In genomic region chr17:1471931-1472727, GRCh38 we compare ENCODE assay signal across 2 cellular contexts.
TF ChIP-seq lines count a peak whose summit lies in the region.

No MANE protein-coding gene starts in this region.

TF ChIP-seq in GM23338, 12 proteins besides CTCF, POLR2A, EP300 and RAD21 (continued from another document):
- peak; percentile 13; the same call in 1 of the 2 replicates for TF ChIP-seq CREB1 (CRISPR knock-in tag; IDR thresholded peaks at IDR 0.05; ENCODE audit: low read depth)

TF ChIP-seq in WTC11, 78 proteins besides CTCF, POLR2A, EP300 and RAD21:
- TF ChIP-seq ATF2 (CRISPR knock-in tag; IDR thresholded peaks at IDR 0.05; ENCODE audit: borderline replicate concordance, low read depth) (no peak), OVOL2 (CRISPR knock-in tag; IDR thresholded peaks at IDR 0.05; ENCODE audit: borderline replicate concordance) (no peak), ZSCAN18 (CRISPR knock-in tag; IDR thresholded peaks at IDR 0.05) (no peak), EMX1 (CRISPR knock-in tag; IDR thresholded peaks at IDR 0.05) (no peak), SP1 (CRISPR knock-in tag; conservative IDR thresholded peaks at IDR 0.05) (no peak), TP53 (CRISPR knock-in tag; IDR thresholded peaks at IDR 0.05) (no peak), NFE2L1 (CRISPR knock-in tag; IDR thresholded peaks at IDR 0.05) (no peak), NR3C1 (CRISPR knock-in tag; conservative IDR thresholded peaks at IDR 0.05; ENCODE audit: low read depth) (no peak), TCF7 (CRISPR knock-in tag; IDR thresholded peaks at IDR 0.05; ENCODE audit: low read depth) (no peak), E2F5 (CRISPR knock-in tag; IDR thresholded peaks at IDR 0.05) (no peak)
- TF ChIP-seq, protein P1, sequence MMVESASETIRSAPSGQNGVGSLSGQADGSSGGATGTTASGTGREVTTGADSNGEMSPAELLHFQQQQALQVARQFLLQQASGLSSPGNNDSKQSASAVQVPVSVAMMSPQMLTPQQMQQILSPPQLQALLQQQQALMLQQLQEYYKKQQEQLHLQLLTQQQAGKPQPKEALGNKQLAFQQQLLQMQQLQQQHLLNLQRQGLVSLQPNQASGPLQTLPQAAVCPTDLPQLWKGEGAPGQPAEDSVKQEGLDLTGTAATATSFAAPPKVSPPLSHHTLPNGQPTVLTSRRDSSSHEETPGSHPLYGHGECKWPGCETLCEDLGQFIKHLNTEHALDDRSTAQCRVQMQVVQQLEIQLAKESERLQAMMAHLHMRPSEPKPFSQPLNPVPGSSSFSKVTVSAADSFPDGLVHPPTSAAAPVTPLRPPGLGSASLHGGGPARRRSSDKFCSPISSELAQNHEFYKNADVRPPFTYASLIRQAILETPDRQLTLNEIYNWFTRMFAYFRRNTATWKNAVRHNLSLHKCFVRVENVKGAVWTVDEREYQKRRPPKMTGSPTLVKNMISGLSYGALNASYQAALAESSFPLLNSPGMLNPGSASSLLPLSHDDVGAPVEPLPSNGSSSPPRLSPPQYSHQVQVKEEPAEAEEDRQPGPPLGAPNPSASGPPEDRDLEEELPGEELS (CRISPR knock-in tag; IDR thresholded peaks at IDR 0.05): no peak
- TF ChIP-seq, protein P2, sequence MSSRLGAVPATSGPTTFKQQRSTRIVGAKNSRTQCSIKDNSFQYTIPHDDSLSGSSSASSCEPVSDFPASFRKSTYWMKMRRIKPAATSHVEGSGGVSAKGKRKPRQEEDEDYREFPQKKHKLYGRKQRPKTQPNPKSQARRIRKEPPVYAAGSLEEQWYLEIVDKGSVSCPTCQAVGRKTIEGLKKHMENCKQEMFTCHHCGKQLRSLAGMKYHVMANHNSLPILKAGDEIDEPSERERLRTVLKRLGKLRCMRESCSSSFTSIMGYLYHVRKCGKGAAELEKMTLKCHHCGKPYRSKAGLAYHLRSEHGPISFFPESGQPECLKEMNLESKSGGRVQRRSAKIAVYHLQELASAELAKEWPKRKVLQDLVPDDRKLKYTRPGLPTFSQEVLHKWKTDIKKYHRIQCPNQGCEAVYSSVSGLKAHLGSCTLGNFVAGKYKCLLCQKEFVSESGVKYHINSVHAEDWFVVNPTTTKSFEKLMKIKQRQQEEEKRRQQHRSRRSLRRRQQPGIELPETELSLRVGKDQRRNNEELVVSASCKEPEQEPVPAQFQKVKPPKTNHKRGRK (CRISPR knock-in tag; IDR thresholded peaks at IDR 0.05; ENCODE audit: borderline replicate concordance): no peak
